ENCODE assay signal across 8 cellular contexts in the genomic region with DNA sequence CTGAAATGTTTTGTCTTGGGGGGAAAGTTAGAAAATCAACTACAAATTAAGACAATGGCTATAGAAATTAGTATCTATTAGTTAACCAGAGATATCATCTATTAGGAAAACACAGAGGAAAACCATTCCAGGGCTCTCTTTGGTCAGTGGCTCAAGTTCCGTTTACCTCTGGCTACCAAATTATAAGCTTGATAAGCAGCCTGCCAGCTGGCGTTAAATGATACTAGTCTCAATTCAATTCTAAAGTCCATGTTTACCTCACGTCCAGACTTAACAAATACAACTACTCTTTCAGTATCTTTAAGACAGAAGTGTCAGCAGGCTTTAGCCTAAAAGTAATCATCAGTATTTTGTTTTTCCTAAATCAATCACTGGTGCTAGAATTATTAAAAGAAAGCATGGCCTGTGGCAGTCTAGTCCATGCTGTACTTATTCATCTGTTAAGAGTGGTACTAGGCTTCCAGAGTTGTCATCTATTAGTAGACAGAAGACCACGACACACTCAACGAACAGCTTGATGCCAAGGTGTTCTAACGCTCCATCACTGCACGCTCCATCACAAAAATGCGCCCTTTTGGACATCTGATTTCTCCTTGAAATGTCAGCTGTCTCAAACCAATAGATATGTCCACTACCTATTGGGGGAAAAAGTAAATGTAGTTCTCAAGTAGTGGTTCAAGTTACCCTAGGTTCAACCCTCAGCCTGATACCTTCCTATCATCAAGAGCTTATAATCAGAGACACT. TPM values are rescaled to one million over a fixed set of nuclear protein-coding genes. Genes with fewer than 3 reads are reported as not detected.
A peak's percentile ranks its signal among the peaks of the same experiment; 100 is the strongest.
DNase-seq lines count a peak whose midpoint lies in the region; ATAC-seq, FAIRE-seq and TF ChIP-seq lines count a peak whose summit lies in the region.

No MANE protein-coding gene starts in this region.

- whole genome bisulfite sequencing in IMR-90 (ENCODE audit: extremely low coverage in 2 of 2, insufficient read length in 1 of 2), 2 experiments = 20% methylated on average over 1 of the region's 8 CpGs; no CpG with 5 or more reads in 1 of the 2 experiments

- peak overlapping the region; percentile 63 for H4K91ac ChIP-seq in IMR-90 (ENCODE audit: insufficient read depth, low read depth, low read length)

- H3K14ac ChIP-seq in IMR-90 (replicated peaks; ENCODE audit: low read depth, low read length) = peak overlapping the region; percentile 88

- peaks cover 8 to 35% of the 10 kb centered on the region in 2 experiments for H3K79me1 ChIP-seq in IMR-90 (ENCODE audit: low read depth in 1 of 2, low read length in 2 of 2)

- no peaks in the 10 kb centered on the region for H3K27me3 Mint-ChIP-seq in activated naive CD4-positive, alpha-beta T cell treated with anti-CD3 and anti-CD28 coated beads, Interleukin-2, amount 10 ng/mL, durations not matched to agents 7 days and 5 days

- peak; percentile 24 for FAIRE-seq in islet of Langerhans (lab: Jason Lieb, UNC)

- no peaks in the 10 kb centered on the region for H3K9me3 ChIP-seq in IMR-90 (ENCODE audit: control insufficient read depth, insufficient read depth, low read length)
- no peaks in the 10 kb centered on the region for H3K9me3 ChIP-seq in stomach smooth muscle (ENCODE audit: control insufficient read depth in 2 of 2, low read length in 2 of 2)

- peaks cover 7% of the 10 kb centered on the region for H3K4me1 ChIP-seq in IMR-90 (ENCODE audit: control insufficient read depth, insufficient read depth, low read length)
- H3K4me1 ChIP-seq in stomach smooth muscle (ENCODE audit: control insufficient read depth, insufficient read depth, low read length) = peaks cover 11% of the 10 kb centered on the region

- H3K27ac ChIP-seq in IMR-90 (ENCODE audit: insufficient read depth, low read length) (peak overlapping the region; percentile 94), stomach smooth muscle (ENCODE audit: low read length) (peak overlapping the region; percentile 91)

- H3K4me3 ChIP-seq in IMR-90 (ENCODE audit: insufficient read depth, low read depth, low read length) = peak overlapping the region; percentile 89
- peak overlapping the region; percentile 92 to 93 for H3K4me3 ChIP-seq in stomach smooth muscle (ENCODE audit: low read length in 2 of 2)

- peak overlapping the region; percentile 59 for H2AK9ac ChIP-seq in IMR-90 (replicated peaks; ENCODE audit: low read depth, low read length, poor library complexity)

- H4K8ac ChIP-seq in IMR-90 (ENCODE audit: low read depth in 2 of 2, low read length in 2 of 2) = peak overlapping the region; percentile 20 to 55; a peak in 2 of 4 replicates

- CTCF ChIA-PET in IMR-90 (lab: Yijun Ruan, JAX) = interaction anchor here (1.1 kb wide), 1 partner anchor 77 kb away, joined by 3 read pairs; no protein-coding TSS in a partner anchor
- CTCF ChIA-PET in activated naive CD4-positive, alpha-beta T cell treated with anti-CD3 and anti-CD28 coated beads, Interleukin-2, amount 10 ng/mL, durations not matched to agents 7 days and 5 days (lab: Charles Lee) = interaction anchor here (0.6 to 4.4 kb wide), 6 partner anchors 125 to 365 kb away, joined by 3 to 28 read pairs (median 4); no protein-coding TSS in a partner anchor

- no peak overlapping the region for H2BK20ac ChIP-seq in IMR-90 (ENCODE audit: low read depth, low read length)

- H3K27me3 ChIP-seq in IMR-90 (ENCODE audit: control insufficient read depth, insufficient read depth, low read length) (no peaks in the 10 kb centered on the region), stomach smooth muscle (ENCODE audit: control insufficient read depth in 1 of 2, insufficient read depth in 2 of 2, low read length in 2 of 2) (no peaks in the 10 kb centered on the region)

- H3K4me1 Mint-ChIP-seq in activated naive CD4-positive, alpha-beta T cell treated with anti-CD3 and anti-CD28 coated beads, Interleukin-2, amount 10 ng/mL, durations not matched to agents 7 days and 5 days = peaks cover 64% of the 10 kb centered on the region

- H3K9me1 ChIP-seq in IMR-90 (ENCODE audit: insufficient read depth, low read length) = no peaks in the 10 kb centered on the region

- BruUV-seq in IMR-90 (replicated peaks; lab: Mats Ljungman, UMichigan) = no TSS peak

- ATAC-seq in GM18870 (IDR thresholded peaks at IDR 0.05; ENCODE audit: unreplicated experiment) (peak; percentile 5), IMR-90 (ENCODE audit: low read depth) (no peak), sciatic nerve (no peak), esophagus mucosa (no peak)

- H3K9me3 Mint-ChIP-seq in activated naive CD4-positive, alpha-beta T cell treated with anti-CD3 and anti-CD28 coated beads, Interleukin-2, amount 10 ng/mL, durations not matched to agents 7 days and 5 days = no peaks in the 10 kb centered on the region

- peak overlapping the region; percentile 16 for H2AFZ ChIP-seq in IMR-90 (replicated peaks; ENCODE audit: low read length, poor library complexity)

- peak overlapping the region; percentile 98 for H3K23ac ChIP-seq in IMR-90 (ENCODE audit: low read depth, low read length)

- H3K56ac ChIP-seq in IMR-90 (ENCODE audit: extremely low read depth, insufficient read depth, low read length) = peak overlapping the region; percentile 54; the same call in 1 of the 2 replicates

- H4K20me1 ChIP-seq in IMR-90 (ENCODE audit: insufficient read depth, low read length) = peaks cover 32% of the 10 kb centered on the region

- H2BK120ac ChIP-seq in IMR-90 (ENCODE audit: low read depth, low read length) = peak overlapping the region; percentile 63

- in situ Hi-C loops in IMR-90 (cut with MboI; ENCODE audit: low sequenced_read_pairs) = no loop called here

- no peak for TF ChIP-seq CTCF in IMR-90 (conservative IDR thresholded peaks at IDR 0.05; ENCODE audit: low read depth, low read length)

- peaks cover 25% of the 10 kb centered on the region for H3K36me3 Mint-ChIP-seq in activated naive CD4-positive, alpha-beta T cell treated with anti-CD3 and anti-CD28 coated beads, Interleukin-2, amount 10 ng/mL, durations not matched to agents 7 days and 5 days

- peak overlapping the region; percentile 11; the same call in 1 of the 2 replicates for H2AK5ac ChIP-seq in IMR-90 (ENCODE audit: low read depth, low read length)

- dilution Hi-C loops in IMR-90 (cut with HindIII; ENCODE audit: low sequenced_read_pairs, unreplicated experiment) = no loop called here

- DNase-seq in IMR-90 (no peak), sciatic nerve (ENCODE audit: low spot score) (no peak), GOT3 (lab: John Stamatoyannopoulos, UW) (no peak)
- no peak for DNase-seq in activated naive CD4-positive, alpha-beta T cell treated with anti-CD3 and anti-CD28 coated beads, Interleukin-2, amount 10 ng/mL, durations not matched to agents 7 days and 5 days

- H3K36me3 ChIP-seq in IMR-90 (ENCODE audit: control insufficient read depth, insufficient read depth, low read length) (peaks cover 3% of the 10 kb centered on the region; the same call in 1 of the 2 replicates), stomach smooth muscle (ENCODE audit: control insufficient read depth in 2 of 2, insufficient read depth in 2 of 2, low read length in 2 of 2) (no peaks in the 10 kb centered on the region)

- H3K18ac ChIP-seq in IMR-90 (ENCODE audit: low read depth, low read length) = peak overlapping the region; percentile 58; the same call in 1 of the 2 replicates

- no peak overlapping the region; the same call in 1 of the 2 replicates for H4K5ac ChIP-seq in IMR-90 (ENCODE audit: low read depth, low read length)

- TF ChIP-seq RAD21 in IMR-90 (IDR thresholded peaks at IDR 0.05; ENCODE audit: low read length) = no peak

- peak overlapping the region; percentile 98 for H3K27ac Mint-ChIP-seq in activated naive CD4-positive, alpha-beta T cell treated with anti-CD3 and anti-CD28 coated beads, Interleukin-2, amount 10 ng/mL, durations not matched to agents 7 days and 5 days

- peak overlapping the region; percentile 79 for H3K4ac ChIP-seq in IMR-90 (ENCODE audit: low read depth, low read length)

- intact Hi-C loops in IMR-90 (cut with micrococcal nuclease) (loop anchor here (1.0 to 5.0 kb wide), 5 partner anchors 87 to 242 kb away; partner anchors contain the start of genes SWT1 and TRMT1L), sciatic nerve (cut with DNase I) (no loop called here)

- peak overlapping the region; percentile 73 for H2BK5ac ChIP-seq in IMR-90 (ENCODE audit: low read depth, low read length, poor library complexity, severe bottlenecking)

- no peak for TF ChIP-seq POLR2A in IMR-90 (IDR thresholded peaks at IDR 0.05; ENCODE audit: low read depth, low read length)

- peak overlapping the region; percentile 95 for H3K4me3 Mint-ChIP-seq in activated naive CD4-positive, alpha-beta T cell treated with anti-CD3 and anti-CD28 coated beads, Interleukin-2, amount 10 ng/mL, durations not matched to agents 7 days and 5 days

- peak overlapping the region; percentile 99 for H3K4me2 ChIP-seq in IMR-90 (ENCODE audit: low read depth, low read length)

- POLR2A ChIA-PET in IMR-90 (lab: Charles Lee; ENCODE audit: unreplicated experiment) = interaction anchor here (0.6 kb wide), 1 partner anchor 124 kb away, joined by 3 read pairs; no protein-coding TSS in a partner anchor

- H3K9ac ChIP-seq in IMR-90 (ENCODE audit: low read depth, low read length) (peak overlapping the region; percentile 81), stomach smooth muscle (ENCODE audit: low read length in 2 of 2) (peak overlapping the region; percentile 69 to 83)

- H2BK15ac ChIP-seq in IMR-90 (ENCODE audit: low read depth, low read length) = peak overlapping the region; percentile 39; the same call in 1 of the 3 replicates

TF ChIP-seq in IMR-90, 13 proteins besides CTCF, POLR2A, EP300 and RAD21:
- TF ChIP-seq CHD1 (IDR thresholded peaks at IDR 0.05; ENCODE audit: low read depth, low read length) (no peak), NFE2L2 (IDR thresholded peaks at IDR 0.05; ENCODE audit: low read depth, low read length) (no peak)

RNA-seq across cellular contexts. Expression of gene IVNS1ABP, which starts 1.5 kb away (rescaled TPM):
- total RNA-seq in IMR-90 (2012; rRNA removed) (26.7 and 41.9 TPM in 2 replicates), sciatic nerve (138 TPM), esophagus mucosa (52.8 TPM)
- 18.3 and 21.8 TPM in 2 replicates for polyA plus RNA-seq in IMR-90 (2012; rRNA removed)
- 3.4 and 5.5 TPM in 2 replicates for polyA plus RNA-seq in IMR-90 (2012; cell fraction: cytosol; rRNA removed)
- 14.2 and 60.5 TPM in 2 replicates for polyA plus RNA-seq in IMR-90 (2012; cell fraction: nucleus; rRNA removed; ENCODE audit: low replicate concordance)
